ENCODE assay signal across 1 cellular context in the genomic region with DNA sequence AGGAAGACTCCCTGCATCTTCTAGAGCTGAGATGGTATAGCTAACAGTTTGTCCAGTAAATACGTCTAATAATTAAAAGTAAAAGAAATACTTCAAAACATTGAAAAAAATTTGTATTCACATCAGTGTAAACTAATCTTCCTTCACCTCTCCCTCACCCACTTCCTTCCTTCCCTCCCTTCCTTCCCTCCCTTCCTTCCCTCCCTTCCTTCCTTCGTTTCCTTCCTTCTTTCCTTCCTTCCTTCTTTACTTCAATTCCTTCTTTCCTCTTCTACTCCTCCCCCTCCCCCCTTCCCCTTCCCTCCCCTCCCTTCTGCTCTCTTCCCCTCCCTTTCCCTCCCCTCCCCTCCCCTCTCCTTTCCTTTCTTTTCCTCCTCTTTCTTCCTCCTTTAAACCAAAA.
TF ChIP-seq lines count a peak whose summit lies in the region.

No MANE protein-coding gene starts in this region.

TF ChIP-seq in GM23338, 12 proteins besides CTCF, POLR2A, EP300 and RAD21 (continued from another document):
- TF ChIP-seq, protein P1, sequence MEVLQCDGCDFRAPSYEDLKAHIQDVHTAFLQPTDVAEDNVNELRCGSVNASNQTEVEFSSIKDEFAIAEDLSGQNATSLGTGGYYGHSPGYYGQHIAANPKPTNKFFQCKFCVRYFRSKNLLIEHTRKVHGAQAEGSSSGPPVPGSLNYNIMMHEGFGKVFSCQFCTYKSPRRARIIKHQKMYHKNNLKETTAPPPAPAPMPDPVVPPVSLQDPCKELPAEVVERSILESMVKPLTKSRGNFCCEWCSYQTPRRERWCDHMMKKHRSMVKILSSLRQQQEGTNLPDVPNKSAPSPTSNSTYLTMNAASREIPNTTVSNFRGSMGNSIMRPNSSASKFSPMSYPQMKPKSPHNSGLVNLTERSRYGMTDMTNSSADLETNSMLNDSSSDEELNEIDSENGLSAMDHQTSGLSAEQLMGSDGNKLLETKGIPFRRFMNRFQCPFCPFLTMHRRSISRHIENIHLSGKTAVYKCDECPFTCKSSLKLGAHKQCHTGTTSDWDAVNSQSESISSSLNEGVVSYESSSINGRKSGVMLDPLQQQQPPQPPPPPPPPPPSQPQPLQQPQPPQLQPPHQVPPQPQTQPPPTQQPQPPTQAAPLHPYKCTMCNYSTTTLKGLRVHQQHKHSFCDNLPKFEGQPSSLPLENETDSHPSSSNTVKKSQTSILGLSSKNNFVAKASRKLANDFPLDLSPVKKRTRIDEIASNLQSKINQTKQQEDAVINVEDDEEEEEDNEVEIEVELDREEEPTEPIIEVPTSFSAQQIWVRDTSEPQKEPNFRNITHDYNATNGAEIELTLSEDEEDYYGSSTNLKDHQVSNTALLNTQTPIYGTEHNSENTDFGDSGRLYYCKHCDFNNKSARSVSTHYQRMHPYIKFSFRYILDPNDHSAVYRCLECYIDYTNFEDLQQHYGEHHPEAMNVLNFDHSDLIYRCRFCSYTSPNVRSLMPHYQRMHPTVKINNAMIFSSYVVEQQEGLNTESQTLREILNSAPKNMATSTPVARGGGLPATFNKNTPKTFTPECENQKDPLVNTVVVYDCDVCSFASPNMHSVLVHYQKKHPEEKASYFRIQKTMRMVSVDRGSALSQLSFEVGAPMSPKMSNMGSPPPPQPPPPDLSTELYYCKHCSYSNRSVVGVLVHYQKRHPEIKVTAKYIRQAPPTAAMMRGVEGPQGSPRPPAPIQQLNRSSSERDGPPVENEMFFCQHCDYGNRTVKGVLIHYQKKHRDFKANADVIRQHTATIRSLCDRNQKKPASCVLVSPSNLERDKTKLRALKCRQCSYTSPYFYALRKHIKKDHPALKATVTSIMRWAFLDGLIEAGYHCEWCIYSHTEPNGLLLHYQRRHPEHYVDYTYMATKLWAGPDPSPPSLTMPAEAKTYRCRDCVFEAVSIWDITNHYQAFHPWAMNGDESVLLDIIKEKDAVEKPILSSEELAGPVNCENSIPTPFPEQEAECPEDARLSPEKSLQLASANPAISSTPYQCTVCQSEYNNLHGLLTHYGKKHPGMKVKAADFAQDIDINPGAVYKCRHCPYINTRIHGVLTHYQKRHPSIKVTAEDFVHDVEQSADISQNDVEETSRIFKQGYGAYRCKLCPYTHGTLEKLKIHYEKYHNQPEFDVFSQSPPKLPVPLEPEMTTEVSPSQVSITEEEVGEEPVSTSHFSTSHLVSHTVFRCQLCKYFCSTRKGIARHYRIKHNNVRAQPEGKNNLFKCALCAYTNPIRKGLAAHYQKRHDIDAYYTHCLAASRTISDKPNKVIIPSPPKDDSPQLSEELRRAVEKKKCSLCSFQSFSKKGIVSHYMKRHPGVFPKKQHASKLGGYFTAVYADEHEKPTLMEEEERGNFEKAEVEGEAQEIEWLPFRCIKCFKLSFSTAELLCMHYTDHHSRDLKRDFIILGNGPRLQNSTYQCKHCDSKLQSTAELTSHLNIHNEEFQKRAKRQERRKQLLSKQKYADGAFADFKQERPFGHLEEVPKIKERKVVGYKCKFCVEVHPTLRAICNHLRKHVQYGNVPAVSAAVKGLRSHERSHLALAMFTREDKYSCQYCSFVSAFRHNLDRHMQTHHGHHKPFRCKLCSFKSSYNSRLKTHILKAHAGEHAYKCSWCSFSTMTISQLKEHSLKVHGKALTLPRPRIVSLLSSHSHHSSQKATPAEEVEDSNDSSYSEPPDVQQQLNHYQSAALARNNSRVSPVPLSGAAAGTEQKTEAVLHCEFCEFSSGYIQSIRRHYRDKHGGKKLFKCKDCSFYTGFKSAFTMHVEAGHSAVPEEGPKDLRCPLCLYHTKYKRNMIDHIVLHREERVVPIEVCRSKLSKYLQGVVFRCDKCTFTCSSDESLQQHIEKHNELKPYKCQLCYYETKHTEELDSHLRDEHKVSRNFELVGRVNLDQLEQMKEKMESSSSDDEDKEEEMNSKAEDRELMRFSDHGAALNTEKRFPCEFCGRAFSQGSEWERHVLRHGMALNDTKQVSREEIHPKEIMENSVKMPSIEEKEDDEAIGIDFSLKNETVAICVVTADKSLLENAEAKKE (CRISPR knock-in tag; IDR thresholded peaks at IDR 0.05), result no peak
- TF ChIP-seq, protein P2, sequence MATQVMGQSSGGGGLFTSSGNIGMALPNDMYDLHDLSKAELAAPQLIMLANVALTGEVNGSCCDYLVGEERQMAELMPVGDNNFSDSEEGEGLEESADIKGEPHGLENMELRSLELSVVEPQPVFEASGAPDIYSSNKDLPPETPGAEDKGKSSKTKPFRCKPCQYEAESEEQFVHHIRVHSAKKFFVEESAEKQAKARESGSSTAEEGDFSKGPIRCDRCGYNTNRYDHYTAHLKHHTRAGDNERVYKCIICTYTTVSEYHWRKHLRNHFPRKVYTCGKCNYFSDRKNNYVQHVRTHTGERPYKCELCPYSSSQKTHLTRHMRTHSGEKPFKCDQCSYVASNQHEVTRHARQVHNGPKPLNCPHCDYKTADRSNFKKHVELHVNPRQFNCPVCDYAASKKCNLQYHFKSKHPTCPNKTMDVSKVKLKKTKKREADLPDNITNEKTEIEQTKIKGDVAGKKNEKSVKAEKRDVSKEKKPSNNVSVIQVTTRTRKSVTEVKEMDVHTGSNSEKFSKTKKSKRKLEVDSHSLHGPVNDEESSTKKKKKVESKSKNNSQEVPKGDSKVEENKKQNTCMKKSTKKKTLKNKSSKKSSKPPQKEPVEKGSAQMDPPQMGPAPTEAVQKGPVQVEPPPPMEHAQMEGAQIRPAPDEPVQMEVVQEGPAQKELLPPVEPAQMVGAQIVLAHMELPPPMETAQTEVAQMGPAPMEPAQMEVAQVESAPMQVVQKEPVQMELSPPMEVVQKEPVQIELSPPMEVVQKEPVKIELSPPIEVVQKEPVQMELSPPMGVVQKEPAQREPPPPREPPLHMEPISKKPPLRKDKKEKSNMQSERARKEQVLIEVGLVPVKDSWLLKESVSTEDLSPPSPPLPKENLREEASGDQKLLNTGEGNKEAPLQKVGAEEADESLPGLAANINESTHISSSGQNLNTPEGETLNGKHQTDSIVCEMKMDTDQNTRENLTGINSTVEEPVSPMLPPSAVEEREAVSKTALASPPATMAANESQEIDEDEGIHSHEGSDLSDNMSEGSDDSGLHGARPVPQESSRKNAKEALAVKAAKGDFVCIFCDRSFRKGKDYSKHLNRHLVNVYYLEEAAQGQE (IDR thresholded peaks at IDR 0.05; ENCODE audit: unreplicated experiment), result no peak
- TF ChIP-seq ZNF331 (CRISPR knock-in tag; IDR thresholded peaks at IDR 0.05; ENCODE audit: low read depth) (no peak), STAT1 (IDR thresholded peaks at IDR 0.05; ENCODE audit: unreplicated experiment) (no peak), EZH2 (IDR thresholded peaks at IDR 0.05; ENCODE audit: low read depth, unreplicated experiment) (no peak), JUNB (IDR thresholded peaks at IDR 0.05; ENCODE audit: unreplicated experiment) (no peak)
